In genomic region chr18:37084912-37085311, GRCh38 we compare ENCODE assay signal across 17 cellular contexts.
A peak's percentile ranks its signal among the peaks of the same experiment; 100 is the strongest.
DNase-seq lines count a peak whose midpoint lies in the region; FAIRE-seq and TF ChIP-seq lines count a peak whose summit lies in the region.
"Had no signal": no experiment of that assay in that cellular context is flagged by ENCODE, and none has a peak within 500 bp of the region (broad histone marks: within the 10 kb centered on the region; RNA-seq: fewer than 3 reads in every experiment).

No MANE protein-coding gene starts in this region.

- H3K36me3 ChIP-seq in mesendoderm (ENCODE audit: control insufficient read depth, insufficient read depth, low read length) (no peaks in the 10 kb centered on the region), Karpas-422 (ENCODE audit: insufficient read depth, low read length) (no peaks in the 10 kb centered on the region)
- H3K36me3 ChIP-seq: BE2C, Peyer's patch had no signal

- no peaks in the 10 kb centered on the region for H3K9me3 Mint-ChIP-seq in H9

- no peak overlapping the region for H3K4ac ChIP-seq in H9 (ENCODE audit: low read depth, low read length)
- H3K4ac ChIP-seq in mesendoderm (ENCODE audit: low read depth, low read length) = no peak overlapping the region

- in situ Hi-C loops in GM13976 (cut with MboI; ENCODE audit: low sequenced_read_pairs, unreplicated experiment) = no loop called here

- no peak overlapping the region for H4K5ac ChIP-seq in H9 (ENCODE audit: insufficient read length, low read depth, low read length)
- H4K5ac ChIP-seq in mesendoderm (ENCODE audit: low read length) = no peak overlapping the region

- no peaks in the 10 kb centered on the region; a peak in 1 of 7 replicates for H3K36me3 Mint-ChIP-seq in H9 (ENCODE audit: insufficient read depth in 1 of 3, low read depth in 3 of 3)

- no peaks in the 10 kb centered on the region for H3K9me2 ChIP-seq in Karpas-422 (replicated peaks; ENCODE audit: insufficient read depth, low read length)

- no peak overlapping the region for H2AK5ac ChIP-seq in H9 (ENCODE audit: insufficient read length, low read length)
- H2AK5ac ChIP-seq in mesendoderm (ENCODE audit: low read length) = no peak overlapping the region

- H2BK120ac ChIP-seq in H9 (ENCODE audit: low read depth, low read length, poor library complexity, severe bottlenecking) (no peak overlapping the region), mesendoderm (ENCODE audit: low read depth, low read length) (no peak overlapping the region)

- H2AFZ ChIP-seq in H9 (ENCODE audit: low read length) = no peak overlapping the region
- no peak overlapping the region for H2AFZ ChIP-seq in Karpas-422 (ENCODE audit: low read length)

- H2BK20ac ChIP-seq in H9 (ENCODE audit: low read depth, low read length, poor library complexity, severe bottlenecking) = no peak overlapping the region

- H3K14ac ChIP-seq in H9 (ENCODE audit: insufficient read depth, low read length) = no peak overlapping the region

- H3K9me3 ChIP-seq in H9 (ENCODE audit: control insufficient read depth, low read depth, low read length) (no peaks in the 10 kb centered on the region), Karpas-422 (ENCODE audit: low read length) (no peaks in the 10 kb centered on the region)
- H3K9me3 ChIP-seq: BE2C, Peyer's patch had no signal

- H3K27ac ChIP-seq in H9 (ENCODE audit: insufficient read length, low read depth, low read length) (peak overlapping the region; percentile 50), mesendoderm (ENCODE audit: low read depth, low read length) (no peak overlapping the region), Karpas-422 (ENCODE audit: low read length) (no peak overlapping the region)
- H3K27ac ChIP-seq: Peyer's patch had no signal

- H3K4me2 ChIP-seq in H9 (ENCODE audit: insufficient read depth, insufficient read length, low read length) = peak overlapping the region; percentile 10
- H3K4me2 ChIP-seq in mesendoderm (ENCODE audit: low read length) = no peak overlapping the region
- H3K4me2 ChIP-seq in Karpas-422 (ENCODE audit: low read depth, low read length, poor library complexity, severe bottlenecking) = no peak overlapping the region

- H3K4me3 Mint-ChIP-seq in H9 = no peak overlapping the region
- H3K4me3 Mint-ChIP-seq: IgD-negative memory B cell had no signal

- no peaks in the 10 kb centered on the region; the same call in 1 of the 2 replicates for H3K27me3 ChIP-seq in H9 (ENCODE audit: insufficient read depth, low read length)
- no peaks in the 10 kb centered on the region for H3K27me3 ChIP-seq in mesendoderm (ENCODE audit: insufficient read depth, low read length, poor library complexity)
- H3K27me3 ChIP-seq in Karpas-422 (ENCODE audit: low read length) = no peaks in the 10 kb centered on the region
- H3K27me3 ChIP-seq: BE2C, Peyer's patch had no signal

- H2BK5ac ChIP-seq in H9 (ENCODE audit: insufficient read length, low read length) (peak overlapping the region; percentile 49), mesendoderm (ENCODE audit: low read length) (no peak overlapping the region)

- peak overlapping the region; percentile 15 for H3K18ac ChIP-seq in H9 (ENCODE audit: insufficient read length, low read depth, low read length)
- no peak overlapping the region for H3K18ac ChIP-seq in mesendoderm (ENCODE audit: low read length)

- no peak for FAIRE-seq in D721Med (lab: Jason Lieb, UNC)

- no peak overlapping the region for H4K8ac ChIP-seq in H9 (replicated peaks; ENCODE audit: insufficient read length, low read depth, low read length)
- H4K8ac ChIP-seq in mesendoderm (ENCODE audit: low read depth, low read length) = no peak overlapping the region

- no peaks in the 10 kb centered on the region for H3K23me2 ChIP-seq in H9 (ENCODE audit: insufficient read length, low read depth, low read length, poor library complexity, severe bottlenecking)

- TF ChIP-seq CTCF in H9 (conservative IDR thresholded peaks at IDR 0.05) (no peak), GM13976 (IDR thresholded peaks at IDR 0.05; ENCODE audit: borderline replicate concordance, control extremely low read depth, extremely low read depth, insufficient read depth, missing control alignments) (no peak), D721Med (IDR thresholded peaks at IDR 0.05; ENCODE audit: insufficient read depth, missing control alignments) (no peak)

- peaks cover 11 to 14% of the 10 kb centered on the region in 2 experiments for H3K4me1 Mint-ChIP-seq in H9
- H3K4me1 Mint-ChIP-seq: IgD-negative memory B cell had no signal

- peak; percentile 89 for DNase-seq in H9
- peak; percentile 49 for DNase-seq in iPS DF 4.7 (ENCODE audit: extremely low read depth, low spot score)
- peak; percentile 90 for DNase-seq in mesendoderm
- DNase-seq in activated gamma-delta T cell treated with Interleukin-2 at 50 U/mL for 16 hours = no peak
- DNase-seq in GM13976 (ENCODE audit: low spot score) = no peak
- no peak for DNase-seq in Karpas-422
- DNase-seq in D721Med (ENCODE audit: insufficient read length, low spot score) = no peak
- DNase-seq: BE2C, DMS153, GDM1, HCEC 1CT, NCI-H1694, NCI-H2081 treated with DMSO at 0.1 percent for 48 hours, NCI-H2171 treated with DMSO at 0.1 percent for 48 hours, NCI-H524 treated with DMSO at 0.1 percent for 48 hours, Peyer's patch had no signal

- no peak overlapping the region for H4K91ac ChIP-seq in H9 (ENCODE audit: insufficient read length, low read depth, low read length)

- no peak overlapping the region for H2BK12ac ChIP-seq in H9 (ENCODE audit: insufficient read length, low read depth, low read length)

- H3K4me3 ChIP-seq in mesendoderm (ENCODE audit: low read length) (no peak overlapping the region), Karpas-422 (ENCODE audit: low read length) (no peak overlapping the region)
- H3K4me3 ChIP-seq: Peyer's patch had no signal

- H3K27me3 Mint-ChIP-seq in H9 (ENCODE audit: low read depth) = no peaks in the 10 kb centered on the region
- H3K27me3 Mint-ChIP-seq: IgD-negative memory B cell had no signal

- H3K79me2 ChIP-seq in H9 (ENCODE audit: insufficient read depth, low read length) = no peaks in the 10 kb centered on the region
- H3K79me2 ChIP-seq in mesendoderm (ENCODE audit: control insufficient read depth, insufficient read depth, low read length) = no peaks in the 10 kb centered on the region
- no peaks in the 10 kb centered on the region for H3K79me2 ChIP-seq in Karpas-422 (ENCODE audit: low read length)

- no CpG with 5 or more reads among the region's 6 CpGs for WGBS in H9 (ENCODE audit: extremely low coverage, insufficient read length, low lambda C conversion rate)
- WGBS in mesendoderm (ENCODE audit: extremely low coverage, insufficient coverage, low lambda C conversion rate) = no CpG with 5 or more reads among the region's 6 CpGs

- H3K4me1 ChIP-seq in H9 (ENCODE audit: insufficient read depth, low read length) (peaks cover 2% of the 10 kb centered on the region), mesendoderm (ENCODE audit: control insufficient read depth, low read depth, low read length) (no peaks in the 10 kb centered on the region), Karpas-422 (ENCODE audit: low read length) (no peaks in the 10 kb centered on the region)
- H3K4me1 ChIP-seq: BE2C, Peyer's patch had no signal

- no peak overlapping the region for H3K9ac ChIP-seq in H9 (ENCODE audit: extremely low read depth, insufficient read length, low read length)
- H3K9ac ChIP-seq in mesendoderm (ENCODE audit: low read length) = no peak overlapping the region
- no peak overlapping the region for H3K9ac ChIP-seq in Karpas-422 (ENCODE audit: low read length)

- H3K23ac ChIP-seq in H9 (ENCODE audit: insufficient read length, low read depth, low read length) (no peak overlapping the region), mesendoderm (ENCODE audit: low read length) (peak overlapping the region; percentile 59)

- no peak overlapping the region for H3T11ph ChIP-seq in H9 (ENCODE audit: low read length)

- H3K79me1 ChIP-seq in H9 (ENCODE audit: insufficient read depth, low read depth, low read length, poor library complexity, severe bottlenecking) (no peaks in the 10 kb centered on the region), mesendoderm (ENCODE audit: low read length) (no peaks in the 10 kb centered on the region)

- H2BK15ac ChIP-seq in H9 (ENCODE audit: low read depth, low read length) (no peak overlapping the region), mesendoderm (replicated peaks; ENCODE audit: low read depth) (no peak overlapping the region)

- H3K27ac Mint-ChIP-seq in H9 = peak overlapping the region; percentile 78 to 93 (median 85); a peak in 5 of 7 replicates
- H3K27ac Mint-ChIP-seq: IgD-negative memory B cell had no signal

- no peaks in the 10 kb centered on the region for H4K20me1 ChIP-seq in H9 (ENCODE audit: control insufficient read depth, insufficient read depth, insufficient read length)
- no peaks in the 10 kb centered on the region for H4K20me1 ChIP-seq in Karpas-422 (ENCODE audit: insufficient read depth, low read depth, low read length)

- no peak overlapping the region for H3K56ac ChIP-seq in H9 (ENCODE audit: insufficient read length, low read depth, low read length)
- peak overlapping the region; percentile 35 for H3K56ac ChIP-seq in mesendoderm (ENCODE audit: low read length)

Comparison
In these comparisons a context has a peak if more than half of its experiments do, and no peak if none do; other contexts are left out.
1. DNase-seq: peak in H9 (single experiment), iPS DF 4.7 (single experiment) and mesendoderm (single experiment); none in activated gamma-delta T cell treated with Interleukin-2 at 50 U/mL for 16 hours (single experiment), GM13976 (single experiment), Karpas-422 (single experiment) and D721Med (single experiment).